1 cellular context compared by ENCODE assay signal in genomic region chr11:122186439-122187080, GRCh38.
TF ChIP-seq lines count a peak whose summit lies in the region.

No MANE protein-coding gene starts in this region.

TF ChIP-seq in GM23338, 12 proteins besides CTCF, POLR2A, EP300 and RAD21 (continued from another document):
- TF ChIP-seq ZNF462 (CRISPR knock-in tag; IDR thresholded peaks at IDR 0.05) = no peak
